8 cellular contexts compared by ENCODE assay signal in the genomic region with DNA sequence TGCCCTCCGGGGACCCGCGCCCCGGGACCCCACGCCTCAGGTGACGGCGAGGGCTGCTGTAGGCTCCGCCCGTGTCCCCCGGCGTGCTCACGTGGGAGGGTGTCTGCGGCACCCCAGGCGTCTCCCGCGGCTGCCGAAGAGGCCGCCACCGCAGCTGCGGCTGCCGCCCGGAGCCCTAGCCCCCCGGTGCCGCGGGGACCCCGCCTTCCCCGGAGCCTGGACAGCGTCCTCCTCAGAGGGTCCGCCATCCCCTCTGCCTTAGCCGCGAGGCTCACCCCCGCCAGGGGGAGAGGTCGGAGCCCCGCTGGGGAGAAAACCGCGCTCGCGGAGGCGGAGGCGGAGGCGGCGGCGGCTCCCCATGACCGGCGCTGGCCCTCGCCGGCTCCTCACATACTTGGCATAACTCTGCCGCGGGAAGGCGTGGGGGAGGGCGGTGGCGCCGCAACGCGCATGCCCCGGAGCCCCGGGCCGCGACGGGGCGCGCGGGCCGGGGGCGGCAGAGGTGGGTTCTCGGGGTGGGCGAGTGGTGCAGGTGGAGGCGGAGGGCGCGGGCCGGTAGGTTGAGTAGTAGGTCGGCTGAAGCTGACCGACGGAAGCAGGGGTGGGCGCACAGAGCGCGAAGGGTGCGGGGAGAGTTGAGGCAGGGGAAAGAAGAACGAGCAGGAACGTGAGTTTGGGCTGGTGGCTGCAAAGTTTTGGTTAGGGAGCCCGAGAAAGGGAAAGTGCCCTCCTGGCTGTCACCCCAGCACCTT. TPM values are rescaled to one million over a fixed set of nuclear protein-coding genes. Genes with fewer than 3 reads are reported as not detected.
DNase-seq lines count a peak whose midpoint lies in the region; ATAC-seq and TF ChIP-seq lines count a peak whose summit lies in the region.

No MANE protein-coding gene starts in this region.

- DNase-seq in COLO829 (ENCODE audit: low spot score): peak; percentile 43
- peak; percentile 58 for DNase-seq in HPDE6-E6E7 (ENCODE audit: extremely low spot score)
- peak; percentile 50 to 70 (median 62) for DNase-seq in T-helper 1 cell
- peak in 1 of 2 donors; percentile 81 for DNase-seq in ascending aorta (ENCODE audit: low spot score in 2 of 2)
- DNase-seq in hepatic stellate cell (ENCODE audit: low spot score): peak; percentile 83
- peak; percentile 82 for DNase-seq in sciatic nerve (ENCODE audit: low spot score)
- no peak for DNase-seq in Karpas-422

- peak overlapping the region; percentile 96 to 98 for H3K27ac ChIP-seq in ascending aorta
- H3K27ac ChIP-seq in Karpas-422 (ENCODE audit: low read length): no peak overlapping the region

- no peaks in the 10 kb centered on the region for H3K36me3 ChIP-seq in ascending aorta
- H3K36me3 ChIP-seq in Karpas-422 (ENCODE audit: insufficient read depth, low read length): no peaks in the 10 kb centered on the region

- H3K9me2 ChIP-seq in Karpas-422 (replicated peaks; ENCODE audit: insufficient read depth, low read length): no peaks in the 10 kb centered on the region

- H3K9ac ChIP-seq in Karpas-422 (ENCODE audit: low read length): no peak overlapping the region

- no peak overlapping the region for H3K4me2 ChIP-seq in Karpas-422 (ENCODE audit: low read depth, low read length, poor library complexity, severe bottlenecking)

- no peaks in the 10 kb centered on the region for H3K79me2 ChIP-seq in Karpas-422 (ENCODE audit: low read length)

- peak; percentile 45 for ATAC-seq in GM21360 (IDR thresholded peaks at IDR 0.05; ENCODE audit: unreplicated experiment)
- peak; percentile 92 for ATAC-seq in sciatic nerve

- H2AFZ ChIP-seq in Karpas-422 (ENCODE audit: low read length): no peak overlapping the region

- H4K20me1 ChIP-seq in Karpas-422 (ENCODE audit: insufficient read depth, low read depth, low read length): no peaks in the 10 kb centered on the region

- H3K27me3 ChIP-seq in ascending aorta (no peaks in the 10 kb centered on the region), Karpas-422 (ENCODE audit: low read length) (no peaks in the 10 kb centered on the region)

- H3K4me1 ChIP-seq in ascending aorta: peaks cover 0 to 6% of the 10 kb centered on the region in 2 donors
- H3K4me1 ChIP-seq in Karpas-422 (ENCODE audit: low read length): no peaks in the 10 kb centered on the region

- H3K4me3 ChIP-seq in ascending aorta: peak overlapping the region; percentile 76 to 99
- no peak overlapping the region for H3K4me3 ChIP-seq in Karpas-422 (ENCODE audit: low read length)

- intact Hi-C loops in ascending aorta (cut with DNase I) (loop anchor here (1.0 to 2.0 kb wide), 2 partner anchors 58 to 139 kb away; partner anchors contain the start of gene C1orf52), sciatic nerve (cut with DNase I) (no loop called here)

- H3K9me3 ChIP-seq in ascending aorta: no peaks in the 10 kb centered on the region
- no peaks in the 10 kb centered on the region for H3K9me3 ChIP-seq in Karpas-422 (ENCODE audit: low read length)

- peak in 1 of 3 experiments; percentile 6 for TF ChIP-seq CTCF in ascending aorta (IDR thresholded peaks at IDR 0.05)

RNA-seq across cellular contexts. Expression of gene SYDE2, which starts 0.7 kb away (rescaled TPM):
- total RNA-seq in ascending aorta (0.43 TPM), sciatic nerve (18.3 TPM)
- total RNA-seq in Karpas-422 (2014; rRNA removed; shearing (Covaris generic); ENCODE audit: low replicate concordance): not detected in 2 replicates

RNA-seq across cellular contexts. Expression of gene C1orf52, which starts 57.9 kb away (rescaled TPM):
- total RNA-seq in ascending aorta: 2.3 TPM
- 30.9 TPM for total RNA-seq in sciatic nerve
- 17.8 and 22.9 TPM in 2 replicates for total RNA-seq in Karpas-422 (2014; rRNA removed; shearing (Covaris generic); ENCODE audit: low replicate concordance)

Comparison
In these comparisons a context has a peak if more than half of its experiments do, and no peak if none do; other contexts are left out.
1. RNA of gene SYDE2, which starts 0.7 kb away (total RNA-seq): 18.3 TPM in sciatic nerve (single experiment); 0.43 TPM in ascending aorta (single experiment) and not detected in Karpas-422; every median in the first group is over 10 times any median in the second.